Comparison of ENCODE assay signal across 11 cellular contexts in genomic region chr11:58905141-58905715, GRCh38. TPM values are rescaled to one million over a fixed set of nuclear protein-coding genes. Genes with fewer than 3 reads are reported as not detected.
DNase-seq lines count a peak whose midpoint lies in the region; ATAC-seq, FAIRE-seq and TF ChIP-seq lines count a peak whose summit lies in the region.
"Had no signal": no experiment of that assay in that cellular context is flagged by ENCODE, and none has a peak within 500 bp of the region (broad histone marks: within the 10 kb centered on the region; RNA-seq: fewer than 3 reads in every experiment).

No MANE protein-coding gene starts in this region.

- no peak overlapping the region for H3K4me3 Mint-ChIP-seq in activated T-helper 17 cell treated with anti-CD3 and anti-CD28 coated beads, Interleukin-2, amount 50 U/mL, for 72 hours
- no peak overlapping the region for H3K4me3 Mint-ChIP-seq in stimulated activated memory B cell treated with anti-CD40 and anti-IgM and Interleukin-4, amounts not matched to agents 10 μg/mL and 1 μg/mL and 100 μg/mL, for 72 hours
- H3K4me3 Mint-ChIP-seq: central memory CD8-positive, alpha-beta T cell had no signal

- TF ChIP-seq CTCF in cardiac fibroblast (IDR thresholded peaks at IDR 0.05; ENCODE audit: low read depth, low read length) = no peak

- no peak for ATAC-seq in activated T-helper 17 cell treated with anti-CD3 and anti-CD28 coated beads, Interleukin-2, amount 50 U/mL, for 72 hours (replicated peaks)
- ATAC-seq in stimulated activated memory B cell treated with anti-CD40 and anti-IgM and Interleukin-4, amounts not matched to agents 10 μg/mL and 1 μg/mL and 100 μg/mL, for 72 hours = no peak

- peak overlapping the region; percentile 50 to 64 for H3K4me3 ChIP-seq in cardiac fibroblast (replicated peaks in 1 of 2; ENCODE audit: low read depth in 2 of 2, low read length in 2 of 2)
- H3K4me3 ChIP-seq: BLaER1 had no signal

- H3K36me3 Mint-ChIP-seq in activated T-helper 17 cell treated with anti-CD3 and anti-CD28 coated beads, Interleukin-2, amount 50 U/mL, for 72 hours (ENCODE audit: low read depth) = no peaks in the 10 kb centered on the region
- no peaks in the 10 kb centered on the region for H3K36me3 Mint-ChIP-seq in stimulated activated memory B cell treated with anti-CD40 and anti-IgM and Interleukin-4, amounts not matched to agents 10 μg/mL and 1 μg/mL and 100 μg/mL, for 72 hours

- H3K27ac Mint-ChIP-seq in activated T-helper 17 cell treated with anti-CD3 and anti-CD28 coated beads, Interleukin-2, amount 50 U/mL, for 72 hours = no peak overlapping the region
- H3K27ac Mint-ChIP-seq in stimulated activated memory B cell treated with anti-CD40 and anti-IgM and Interleukin-4, amounts not matched to agents 10 μg/mL and 1 μg/mL and 100 μg/mL, for 72 hours = no peak overlapping the region

- peak; percentile 41 to 63 for DNase-seq in NCI-H2081 (lab: John Stamatoyannopoulos, UW)
- no peak for DNase-seq in NCI-H2081 treated with DMSO at 0.1 percent for 48 hours (lab: John Stamatoyannopoulos, UW)
- peak; percentile 38 to 63 for DNase-seq in cardiac fibroblast (ENCODE audit: low read depth in 2 of 2)
- DNase-seq in kidney glomerular epithelial cell (lab: John Stamatoyannopoulos, UW) = peak; percentile 40
- DNase-seq in urothelium cell line (ENCODE audit: low spot score) = peak; percentile 74
- DNase-seq in activated T-cell treated with anti-CD3 and anti-CD28 coated beads for 4 hours = no peak
- DNase-seq: stimulated activated naive CD4-positive, alpha-beta T cell treated with Interleukin-2 at 50 U/mL for 16 hours had no signal

- H3K27me3 Mint-ChIP-seq in activated T-helper 17 cell treated with anti-CD3 and anti-CD28 coated beads, Interleukin-2, amount 50 U/mL, for 72 hours = peaks cover 69% of the 10 kb centered on the region
- H3K27me3 Mint-ChIP-seq in stimulated activated memory B cell treated with anti-CD40 and anti-IgM and Interleukin-4, amounts not matched to agents 10 μg/mL and 1 μg/mL and 100 μg/mL, for 72 hours = peaks cover 65% of the 10 kb centered on the region

- H3K4me1 Mint-ChIP-seq in activated T-helper 17 cell treated with anti-CD3 and anti-CD28 coated beads, Interleukin-2, amount 50 U/mL, for 72 hours = no peaks in the 10 kb centered on the region
- H3K4me1 Mint-ChIP-seq in stimulated activated memory B cell treated with anti-CD40 and anti-IgM and Interleukin-4, amounts not matched to agents 10 μg/mL and 1 μg/mL and 100 μg/mL, for 72 hours = peaks cover 17% of the 10 kb centered on the region

- H3K9me3 Mint-ChIP-seq in activated T-helper 17 cell treated with anti-CD3 and anti-CD28 coated beads, Interleukin-2, amount 50 U/mL, for 72 hours = no peaks in the 10 kb centered on the region
- peaks cover 15% of the 10 kb centered on the region for H3K9me3 Mint-ChIP-seq in stimulated activated memory B cell treated with anti-CD40 and anti-IgM and Interleukin-4, amounts not matched to agents 10 μg/mL and 1 μg/mL and 100 μg/mL, for 72 hours
- H3K9me3 Mint-ChIP-seq: central memory CD8-positive, alpha-beta T cell had no signal

- peak; percentile 92 for FAIRE-seq in urothelium cell line (lab: Jason Lieb, UNC)

RNA-seq across cellular contexts. Expression of gene GLYATL1, which starts 34.1 kb away (rescaled TPM):
- not detected for total RNA-seq in activated T-helper 17 cell treated with anti-CD3 and anti-CD28 coated beads, Interleukin-2, amount 50 U/mL, for 72 hours

Comparison
In these comparisons a context has a peak if more than half of its experiments do, and no peak if none do; other contexts are left out.
1. DNase-seq: peak in NCI-H2081 (2 of 2), cardiac fibroblast (2 of 2), kidney glomerular epithelial cell (single experiment) and urothelium cell line (single experiment); none in NCI-H2081 treated with DMSO at 0.1 percent for 48 hours (single experiment) and activated T-cell treated with anti-CD3 and anti-CD28 coated beads for 4 hours (single experiment).